In genomic region chr2:112941753-112942653, GRCh38 we compare ENCODE assay signal across 1 cellular context.
TF ChIP-seq lines count a peak whose summit lies in the region.

No MANE protein-coding gene starts in this region.

TF ChIP-seq in HepG2, 621 proteins besides CTCF, POLR2A, EP300 and RAD21 (continued from another document and continues in another):
- TF ChIP-seq THAP8 (CRISPR knock-in tag; IDR thresholded peaks at IDR 0.05; ENCODE audit: borderline replicate concordance) (no peak), ZIK1 (CRISPR knock-in tag; IDR thresholded peaks at IDR 0.05; ENCODE audit: borderline replicate concordance, low read depth) (no peak), ZNF510 (CRISPR knock-in tag; IDR thresholded peaks at IDR 0.05; ENCODE audit: low read depth) (no peak), DNMT1 (CRISPR knock-in tag; IDR thresholded peaks at IDR 0.05) (0 out of 2 replicates have a peak, but pooled peaks have one; percentile 55), ZBTB20 (CRISPR knock-in tag; IDR thresholded peaks at IDR 0.05; ENCODE audit: borderline replicate concordance, low read depth) (no peak), TBX2 (CRISPR knock-in tag; IDR thresholded peaks at IDR 0.05; ENCODE audit: borderline replicate concordance) (no peak), ZNF558 (CRISPR knock-in tag; IDR thresholded peaks at IDR 0.05; ENCODE audit: borderline replicate concordance) (no peak), ZNF414 (CRISPR knock-in tag; IDR thresholded peaks at IDR 0.05) (no peak), JUN (CRISPR knock-in tag; IDR thresholded peaks at IDR 0.05) (no peak), ZBTB40 (IDR thresholded peaks at IDR 0.05) (no peak), ZBTB40 (CRISPR knock-in tag; IDR thresholded peaks at IDR 0.05) (no peak), STAT6 (CRISPR knock-in tag; IDR thresholded peaks at IDR 0.05; ENCODE audit: borderline replicate concordance) (no peak), ZMYM4 (CRISPR knock-in tag; IDR thresholded peaks at IDR 0.05) (no peak), REPIN1 (CRISPR knock-in tag; IDR thresholded peaks at IDR 0.05; ENCODE audit: borderline replicate concordance, low read depth) (0 out of 2 replicates have a peak, but pooled peaks have one; percentile 27), CBFB (CRISPR knock-in tag; IDR thresholded peaks at IDR 0.05) (no peak), CEBPB (IDR thresholded peaks at IDR 0.05; ENCODE audit: borderline replicate concordance, low read depth, low read length) (no peak), AFF4 (CRISPR knock-in tag; IDR thresholded peaks at IDR 0.05) (no peak), TBL1XR1 (IDR thresholded peaks at IDR 0.05; ENCODE audit: borderline replicate concordance, low read length, partially characterized antibody) (no peak), LCORL (IDR thresholded peaks at IDR 0.05) (no peak), LCORL (CRISPR knock-in tag; IDR thresholded peaks at IDR 0.05) (no peak), ZNF446 (CRISPR knock-in tag; IDR thresholded peaks at IDR 0.05) (no peak), ZNF317 (CRISPR knock-in tag; IDR thresholded peaks at IDR 0.05) (no peak), ZNF644 (CRISPR knock-in tag; IDR thresholded peaks at IDR 0.05; ENCODE audit: low read depth) (0 out of 2 replicates have a peak, but pooled peaks have one; percentile 45), ZFX (CRISPR knock-in tag; IDR thresholded peaks at IDR 0.05; ENCODE audit: low read depth) (no peak), ZNF614 (CRISPR knock-in tag; IDR thresholded peaks at IDR 0.05; ENCODE audit: borderline replicate concordance) (no peak), ZNF772 (CRISPR knock-in tag; IDR thresholded peaks at IDR 0.05) (no peak), POGK (CRISPR knock-in tag; conservative IDR thresholded peaks at IDR 0.05) (no peak), ZNF879 (CRISPR knock-in tag; IDR thresholded peaks at IDR 0.05) (no peak), MNT (IDR thresholded peaks at IDR 0.05) (no peak), ZNF225 (CRISPR knock-in tag; IDR thresholded peaks at IDR 0.05) (0 out of 2 replicates have a peak, but pooled peaks have one; percentile 21), MXD4 (CRISPR knock-in tag; IDR thresholded peaks at IDR 0.05) (no peak), ZNF574 (CRISPR knock-in tag; IDR thresholded peaks at IDR 0.05) (no peak), NCOA2 (CRISPR knock-in tag; IDR thresholded peaks at IDR 0.05) (no peak), NONO (IDR thresholded peaks at IDR 0.05) (no peak), NONO (CRISPR knock-in tag; conservative IDR thresholded peaks at IDR 0.05) (no peak), ZNF547 (CRISPR knock-in tag; IDR thresholded peaks at IDR 0.05) (peak; percentile 26; the same call in 1 of the 2 replicates), KLF11 (CRISPR knock-in tag; IDR thresholded peaks at IDR 0.05) (no peak), ZNF460 (CRISPR knock-in tag; IDR thresholded peaks at IDR 0.05; ENCODE audit: borderline replicate concordance) (no peak)
